In the genomic region with DNA sequence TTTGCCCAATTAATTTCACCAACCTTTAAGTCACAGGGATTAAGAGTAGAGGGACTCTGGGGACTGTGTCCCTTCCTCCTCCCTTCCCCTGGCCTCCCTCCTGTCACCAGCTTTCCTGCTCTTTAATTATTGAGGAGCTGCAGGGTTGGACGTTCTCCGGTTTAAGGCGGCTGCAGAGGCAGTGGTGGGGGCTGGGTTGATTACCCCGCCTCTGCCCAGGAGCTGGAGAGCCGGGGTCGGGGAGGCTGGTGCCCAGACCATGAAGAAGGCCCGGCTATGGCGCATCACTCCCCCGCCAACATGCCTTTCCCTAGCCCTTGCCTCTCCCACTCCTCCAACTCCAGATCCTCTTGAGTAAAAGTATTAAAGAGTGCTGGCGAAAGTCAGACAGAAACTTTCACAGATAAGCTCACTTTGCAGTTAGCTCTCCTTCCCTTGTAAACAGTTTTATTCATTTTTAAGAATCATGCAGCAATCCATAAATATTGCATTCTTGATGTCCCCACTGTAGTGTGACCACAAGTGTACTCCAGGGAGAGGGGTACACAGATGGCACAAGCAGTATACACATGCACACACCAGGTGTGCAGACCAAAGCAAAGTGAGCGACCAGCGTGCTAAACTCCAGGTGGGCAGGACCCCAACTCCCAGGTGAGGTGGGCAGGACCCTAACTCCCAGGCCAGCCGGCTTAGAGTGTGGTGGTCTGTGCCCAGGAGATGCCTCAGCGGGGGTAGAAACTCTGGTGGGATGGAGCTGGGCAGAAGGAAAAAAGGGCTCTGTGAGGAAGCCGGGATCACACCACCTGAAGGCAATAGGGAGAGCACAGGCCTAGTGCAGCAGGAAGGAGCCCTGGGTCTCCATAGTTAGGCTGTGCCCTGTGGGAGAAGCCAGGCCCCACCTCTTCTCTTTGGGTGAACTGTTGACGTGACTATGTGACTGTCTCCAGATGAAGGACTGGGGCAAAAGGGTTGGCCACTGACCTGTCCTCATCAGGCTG, we compare ENCODE assay signal across 1 cellular context.
TF ChIP-seq lines count a peak whose summit lies in the region.

No MANE protein-coding gene starts in this region.

TF ChIP-seq in SK-N-SH, 30 proteins besides CTCF, POLR2A, EP300 and RAD21 (continued from another document):
- TF ChIP-seq, protein P1, sequence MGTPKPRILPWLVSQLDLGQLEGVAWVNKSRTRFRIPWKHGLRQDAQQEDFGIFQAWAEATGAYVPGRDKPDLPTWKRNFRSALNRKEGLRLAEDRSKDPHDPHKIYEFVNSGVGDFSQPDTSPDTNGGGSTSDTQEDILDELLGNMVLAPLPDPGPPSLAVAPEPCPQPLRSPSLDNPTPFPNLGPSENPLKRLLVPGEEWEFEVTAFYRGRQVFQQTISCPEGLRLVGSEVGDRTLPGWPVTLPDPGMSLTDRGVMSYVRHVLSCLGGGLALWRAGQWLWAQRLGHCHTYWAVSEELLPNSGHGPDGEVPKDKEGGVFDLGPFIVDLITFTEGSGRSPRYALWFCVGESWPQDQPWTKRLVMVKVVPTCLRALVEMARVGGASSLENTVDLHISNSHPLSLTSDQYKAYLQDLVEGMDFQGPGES (IDR thresholded peaks at IDR 0.05; ENCODE audit: low read depth, low read length) = no peak
- TF ChIP-seq SIN3A (IDR thresholded peaks at IDR 0.05; ENCODE audit: borderline replicate concordance, low read depth, low read length) (no peak), ELF1 (IDR thresholded peaks at IDR 0.05) (no peak), SMC3 (IDR thresholded peaks at IDR 0.05; ENCODE audit: low read depth, low read length) (no peak), FOXM1 (IDR thresholded peaks at IDR 0.05; ENCODE audit: low read depth) (no peak), RXRA (IDR thresholded peaks at IDR 0.05; ENCODE audit: borderline replicate concordance, low read depth) (no peak), RFX5 (IDR thresholded peaks at IDR 0.05; ENCODE audit: low read length) (no peak)
- TF ChIP-seq, protein P2, sequence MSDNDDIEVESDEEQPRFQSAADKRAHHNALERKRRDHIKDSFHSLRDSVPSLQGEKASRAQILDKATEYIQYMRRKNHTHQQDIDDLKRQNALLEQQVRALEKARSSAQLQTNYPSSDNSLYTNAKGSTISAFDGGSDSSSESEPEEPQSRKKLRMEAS (IDR thresholded peaks at IDR 0.05; ENCODE audit: low read depth) = no peak
- TF ChIP-seq, protein P3, sequence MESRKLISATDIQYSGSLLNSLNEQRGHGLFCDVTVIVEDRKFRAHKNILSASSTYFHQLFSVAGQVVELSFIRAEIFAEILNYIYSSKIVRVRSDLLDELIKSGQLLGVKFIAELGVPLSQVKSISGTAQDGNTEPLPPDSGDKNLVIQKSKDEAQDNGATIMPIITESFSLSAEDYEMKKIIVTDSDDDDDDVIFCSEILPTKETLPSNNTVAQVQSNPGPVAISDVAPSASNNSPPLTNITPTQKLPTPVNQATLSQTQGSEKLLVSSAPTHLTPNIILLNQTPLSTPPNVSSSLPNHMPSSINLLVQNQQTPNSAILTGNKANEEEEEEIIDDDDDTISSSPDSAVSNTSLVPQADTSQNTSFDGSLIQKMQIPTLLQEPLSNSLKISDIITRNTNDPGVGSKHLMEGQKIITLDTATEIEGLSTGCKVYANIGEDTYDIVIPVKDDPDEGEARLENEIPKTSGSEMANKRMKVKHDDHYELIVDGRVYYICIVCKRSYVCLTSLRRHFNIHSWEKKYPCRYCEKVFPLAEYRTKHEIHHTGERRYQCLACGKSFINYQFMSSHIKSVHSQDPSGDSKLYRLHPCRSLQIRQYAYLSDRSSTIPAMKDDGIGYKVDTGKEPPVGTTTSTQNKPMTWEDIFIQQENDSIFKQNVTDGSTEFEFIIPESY (IDR thresholded peaks at IDR 0.05; ENCODE audit: borderline replicate concordance, low read depth) = no peak
- TF ChIP-seq, protein P4, sequence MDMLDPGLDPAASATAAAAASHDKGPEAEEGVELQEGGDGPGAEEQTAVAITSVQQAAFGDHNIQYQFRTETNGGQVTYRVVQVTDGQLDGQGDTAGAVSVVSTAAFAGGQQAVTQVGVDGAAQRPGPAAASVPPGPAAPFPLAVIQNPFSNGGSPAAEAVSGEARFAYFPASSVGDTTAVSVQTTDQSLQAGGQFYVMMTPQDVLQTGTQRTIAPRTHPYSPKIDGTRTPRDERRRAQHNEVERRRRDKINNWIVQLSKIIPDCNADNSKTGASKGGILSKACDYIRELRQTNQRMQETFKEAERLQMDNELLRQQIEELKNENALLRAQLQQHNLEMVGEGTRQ (IDR thresholded peaks at IDR 0.05; ENCODE audit: borderline replicate concordance, low read depth, low read length) = no peak
- TF ChIP-seq, protein P5, sequence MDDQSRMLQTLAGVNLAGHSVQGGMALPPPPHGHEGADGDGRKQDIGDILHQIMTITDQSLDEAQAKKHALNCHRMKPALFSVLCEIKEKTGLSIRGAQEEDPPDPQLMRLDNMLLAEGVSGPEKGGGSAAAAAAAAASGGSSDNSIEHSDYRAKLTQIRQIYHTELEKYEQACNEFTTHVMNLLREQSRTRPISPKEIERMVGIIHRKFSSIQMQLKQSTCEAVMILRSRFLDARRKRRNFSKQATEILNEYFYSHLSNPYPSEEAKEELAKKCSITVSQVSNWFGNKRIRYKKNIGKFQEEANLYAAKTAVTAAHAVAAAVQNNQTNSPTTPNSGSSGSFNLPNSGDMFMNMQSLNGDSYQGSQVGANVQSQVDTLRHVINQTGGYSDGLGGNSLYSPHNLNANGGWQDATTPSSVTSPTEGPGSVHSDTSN (IDR thresholded peaks at IDR 0.05) = no peak
